8 cellular contexts compared by ENCODE assay signal in genomic region chr17:77528516-77529327, GRCh38.
DNase-seq lines count a peak whose midpoint lies in the region; ATAC-seq lines count a peak whose summit lies in the region.

No MANE protein-coding gene starts in this region.

- peak; percentile 88 for ATAC-seq in stimulated activated naive CD8-positive, alpha-beta T cell treated with anti-CD3 and anti-CD28 coated beads, Interleukin-15, amount 100 ng/mL, for 72 hours
- ATAC-seq in HG02588 (IDR thresholded peaks at IDR 0.05; ENCODE audit: unreplicated experiment) (no peak), HG03045 (IDR thresholded peaks at IDR 0.05; ENCODE audit: unreplicated experiment) (no peak)

- intact Hi-C loops in activated T-helper 2 cell treated with anti-CD3 and anti-CD28 coated beads, Interferon-gamma antibody, Interleukin-2, Interleukin-4, amounts not matched to agents 10 μg/mL and 5 μg/mL and 100 μg/mL, durations not matched to agents 14 hours and 24 hours and 36 hours (cut with micrococcal nuclease): no loop called here

- no peaks in the 10 kb centered on the region for H3K9me3 Mint-ChIP-seq in activated T-helper 2 cell treated with anti-CD3 and anti-CD28 coated beads, Interferon-gamma antibody, Interleukin-2, Interleukin-4, amounts not matched to agents 10 μg/mL and 5 μg/mL and 100 μg/mL, durations not matched to agents 14 hours and 24 hours and 36 hours
- no peaks in the 10 kb centered on the region for H3K9me3 Mint-ChIP-seq in stimulated activated naive CD8-positive, alpha-beta T cell treated with anti-CD3 and anti-CD28 coated beads, Interleukin-15, amount 100 ng/mL, for 72 hours

- DNase-seq in Ammon's horn (ENCODE audit: low spot score): peak; percentile 46
- DNase-seq in NCI-H1092 treated with DMSO at 0.1 percent for 48 hours (lab: John Stamatoyannopoulos, UW): peak; percentile 54
- DNase-seq in activated T-helper 2 cell treated with anti-CD3 and anti-CD28 coated beads, Interferon-gamma antibody, Interleukin-2, Interleukin-4, amounts not matched to agents 10 μg/mL and 5 μg/mL and 100 μg/mL, durations not matched to agents 14 hours and 24 hours and 36 hours (ENCODE audit: low spot score): no peak
- DNase-seq in iPS-NIHi11 (ENCODE audit: low spot score): peak; percentile 84
- DNase-seq in stimulated activated naive CD8-positive, alpha-beta T cell treated with anti-CD3 and anti-CD28 coated beads, Interleukin-15, amount 100 ng/mL, for 72 hours: peak; percentile 52 to 53
- no peak for DNase-seq in OCI-M1 (lab: John Stamatoyannopoulos, UW)

- H3K27me3 Mint-ChIP-seq in activated T-helper 2 cell treated with anti-CD3 and anti-CD28 coated beads, Interferon-gamma antibody, Interleukin-2, Interleukin-4, amounts not matched to agents 10 μg/mL and 5 μg/mL and 100 μg/mL, durations not matched to agents 14 hours and 24 hours and 36 hours (ENCODE audit: low read depth): peaks cover 32% of the 10 kb centered on the region
- H3K27me3 Mint-ChIP-seq in stimulated activated naive CD8-positive, alpha-beta T cell treated with anti-CD3 and anti-CD28 coated beads, Interleukin-15, amount 100 ng/mL, for 72 hours: peaks cover 47% of the 10 kb centered on the region

- peak overlapping the region; percentile 52 for H3K4me3 Mint-ChIP-seq in activated T-helper 2 cell treated with anti-CD3 and anti-CD28 coated beads, Interferon-gamma antibody, Interleukin-2, Interleukin-4, amounts not matched to agents 10 μg/mL and 5 μg/mL and 100 μg/mL, durations not matched to agents 14 hours and 24 hours and 36 hours (ENCODE audit: low read depth)
- peak overlapping the region; percentile 72 to 81 for H3K4me3 Mint-ChIP-seq in stimulated activated naive CD8-positive, alpha-beta T cell treated with anti-CD3 and anti-CD28 coated beads, Interleukin-15, amount 100 ng/mL, for 72 hours

- no peak overlapping the region for H3K27ac Mint-ChIP-seq in activated T-helper 2 cell treated with anti-CD3 and anti-CD28 coated beads, Interferon-gamma antibody, Interleukin-2, Interleukin-4, amounts not matched to agents 10 μg/mL and 5 μg/mL and 100 μg/mL, durations not matched to agents 14 hours and 24 hours and 36 hours
- H3K27ac Mint-ChIP-seq in stimulated activated naive CD8-positive, alpha-beta T cell treated with anti-CD3 and anti-CD28 coated beads, Interleukin-15, amount 100 ng/mL, for 72 hours: no peak overlapping the region

- H3K4me1 Mint-ChIP-seq in activated T-helper 2 cell treated with anti-CD3 and anti-CD28 coated beads, Interferon-gamma antibody, Interleukin-2, Interleukin-4, amounts not matched to agents 10 μg/mL and 5 μg/mL and 100 μg/mL, durations not matched to agents 14 hours and 24 hours and 36 hours (ENCODE audit: low read depth): no peaks in the 10 kb centered on the region
- peaks cover 17% of the 10 kb centered on the region for H3K4me1 Mint-ChIP-seq in stimulated activated naive CD8-positive, alpha-beta T cell treated with anti-CD3 and anti-CD28 coated beads, Interleukin-15, amount 100 ng/mL, for 72 hours

- H3K36me3 Mint-ChIP-seq in activated T-helper 2 cell treated with anti-CD3 and anti-CD28 coated beads, Interferon-gamma antibody, Interleukin-2, Interleukin-4, amounts not matched to agents 10 μg/mL and 5 μg/mL and 100 μg/mL, durations not matched to agents 14 hours and 24 hours and 36 hours (ENCODE audit: low read depth): no peaks in the 10 kb centered on the region

Comparison
In these comparisons a context has a peak if more than half of its experiments do, and no peak if none do; other contexts are left out.
1. DNase-seq: peak in Ammon's horn (single experiment), NCI-H1092 treated with DMSO at 0.1 percent for 48 hours (single experiment), iPS-NIHi11 (single experiment) and stimulated activated naive CD8-positive, alpha-beta T cell treated with anti-CD3 and anti-CD28 coated beads, Interleukin-15, amount 100 ng/mL, for 72 hours (2 of 2); none in activated T-helper 2 cell treated with anti-CD3 and anti-CD28 coated beads, Interferon-gamma antibody, Interleukin-2, Interleukin-4, amounts not matched to agents 10 μg/mL and 5 μg/mL and 100 μg/mL, durations not matched to agents 14 hours and 24 hours and 36 hours (single experiment) and OCI-M1 (single experiment).